ENCODE assay signal across 20 cellular contexts in the genomic region with DNA sequence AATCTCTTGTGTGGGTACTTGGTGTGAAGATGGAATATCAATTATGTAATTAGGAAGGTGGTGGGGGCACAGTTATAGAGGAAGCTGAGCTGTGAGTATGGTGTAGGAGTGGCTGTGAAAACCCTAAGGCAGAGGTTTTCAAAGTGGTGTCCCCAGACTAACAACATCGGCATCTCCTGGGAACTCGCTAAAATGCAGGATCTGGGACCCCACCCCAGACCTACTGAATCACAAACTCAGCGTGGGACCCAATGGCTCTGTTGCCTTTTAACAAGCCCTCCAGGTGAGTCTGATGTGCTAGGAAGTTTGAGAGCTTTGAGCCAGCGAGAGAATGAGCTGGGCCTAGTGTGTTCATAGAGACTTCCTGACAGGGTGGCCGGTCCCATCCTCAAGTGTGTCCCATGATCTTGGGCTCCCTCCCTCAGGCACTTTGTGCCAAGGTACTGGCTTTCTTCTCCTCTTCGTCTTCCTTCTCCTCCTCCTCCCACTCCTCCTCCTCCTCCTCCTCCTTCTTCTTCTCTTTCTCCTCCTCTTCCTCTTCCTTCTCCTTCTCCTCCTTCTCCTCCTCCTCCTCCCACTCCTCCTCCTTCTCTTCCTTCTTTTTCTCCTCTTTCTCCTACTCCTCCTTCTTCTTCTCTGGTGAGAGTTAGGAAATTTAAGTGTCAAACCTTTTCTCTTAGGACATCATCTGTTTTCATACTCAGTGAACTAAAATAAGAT.
A peak's percentile ranks its signal among the peaks of the same experiment; 100 is the strongest.
DNase-seq lines count a peak whose midpoint lies in the region; ATAC-seq, FAIRE-seq and TF ChIP-seq lines count a peak whose summit lies in the region.
"Had no signal": no experiment of that assay in that cellular context is flagged by ENCODE, and none has a peak within 500 bp of the region (broad histone marks: within the 10 kb centered on the region; RNA-seq: fewer than 3 reads in every experiment).

No MANE protein-coding gene starts in this region.

- H3K79me2 ChIP-seq in PC-3 (ENCODE audit: low read length) = no peaks in the 10 kb centered on the region

- H3K4me1 Mint-ChIP-seq in endothelial cell (ENCODE audit: unreplicated experiment) = no peaks in the 10 kb centered on the region
- H3K4me1 Mint-ChIP-seq: B cell had no signal

- no peaks in the 10 kb centered on the region for H3K36me3 Mint-ChIP-seq in endothelial cell (ENCODE audit: low read depth, unreplicated experiment)
- H3K36me3 Mint-ChIP-seq: CD8-positive, alpha-beta T cell had no signal

- no peak for FAIRE-seq in small intestine (lab: Jason Lieb, UNC)
- FAIRE-seq: G401.6, GM12891, GM18507, H54, HepG2 had no signal

- no peaks in the 10 kb centered on the region for H3F3A ChIP-seq in PC-3 (ENCODE audit: low read length, unreplicated experiment)

- H2AFZ ChIP-seq in PC-3 (ENCODE audit: low read length) = no peak overlapping the region
- H2AFZ ChIP-seq: GM23338 had no signal

- no peaks in the 10 kb centered on the region for H4K20me1 ChIP-seq in PC-3 (ENCODE audit: low read length)
- H4K20me1 ChIP-seq: BLaER1 treated with 17β-estradiol and CSF1 and Interleukin-3, amounts not matched to agents 10 nM and 100 nM had no signal

- peak overlapping the region; percentile 13 for H3K4me2 ChIP-seq in PC-3 (ENCODE audit: low read length)
- H3K4me2 ChIP-seq: GM23338 had no signal

- H3K9me3 ChIP-seq in AG04450 (ENCODE audit: control insufficient read depth, insufficient read depth, low read length) (no peaks in the 10 kb centered on the region), HEK293 (ENCODE audit: control insufficient read depth, insufficient read depth, low read depth, low read length) (no peaks in the 10 kb centered on the region), PC-3 (ENCODE audit: low read length) (no peaks in the 10 kb centered on the region), gastroesophageal sphincter (no peaks in the 10 kb centered on the region), small intestine (ENCODE audit: control insufficient read depth, low read depth) (no peaks in the 10 kb centered on the region)

- H3K36me3 ChIP-seq in HEK293 (ENCODE audit: control insufficient read depth in 2 of 2, insufficient read depth in 1 of 2, low read length in 2 of 2) = no peaks in the 10 kb centered on the region
- H3K36me3 ChIP-seq in PC-3 (ENCODE audit: low read depth, low read length) = no peaks in the 10 kb centered on the region
- H3K36me3 ChIP-seq in gastroesophageal sphincter = no peaks in the 10 kb centered on the region
- no peaks in the 10 kb centered on the region for H3K36me3 ChIP-seq in small intestine (ENCODE audit: control insufficient read depth in 2 of 2, insufficient read depth in 2 of 2, low read length in 2 of 2)
- H3K36me3 ChIP-seq: BLaER1 treated with 17β-estradiol and CSF1 and Interleukin-3, amounts not matched to agents 10 nM and 100 nM had no signal

- no peaks in the 10 kb centered on the region for H3K9me3 Mint-ChIP-seq in endothelial cell (ENCODE audit: unreplicated experiment)
- H3K9me3 Mint-ChIP-seq: CD8-positive, alpha-beta T cell had no signal

- no peak overlapping the region for H3K4me3 ChIP-seq in AG04450 (ENCODE audit: low read depth, low read length)
- no peak overlapping the region for H3K4me3 ChIP-seq in HEK293 (ENCODE audit: low read depth, low read length)
- no peak overlapping the region for H3K4me3 ChIP-seq in PC-3 (ENCODE audit: low read length)
- no peak overlapping the region for H3K4me3 ChIP-seq in gastroesophageal sphincter
- no peak overlapping the region for H3K4me3 ChIP-seq in small intestine (ENCODE audit: low read depth in 1 of 2, low read length in 2 of 2)
- H3K4me3 ChIP-seq: BLaER1 treated with 17β-estradiol and CSF1 and Interleukin-3, amounts not matched to agents 10 nM and 100 nM; GM23338 had no signal

- no peak overlapping the region for H3K4me3 Mint-ChIP-seq in endothelial cell (ENCODE audit: unreplicated experiment)
- H3K4me3 Mint-ChIP-seq: B cell; CD8-positive, alpha-beta T cell; GM23338 had no signal

- H3K27ac Mint-ChIP-seq in endothelial cell (ENCODE audit: unreplicated experiment) = peak overlapping the region; percentile 27
- H3K27ac Mint-ChIP-seq: B cell; CD8-positive, alpha-beta T cell; GM23338 had no signal

- H3K27me3 Mint-ChIP-seq in endothelial cell (ENCODE audit: unreplicated experiment) = peaks cover 2% of the 10 kb centered on the region
- H3K27me3 Mint-ChIP-seq: B cell had no signal

- intact Hi-C loops in PC-3 (cut with micrococcal nuclease) = no loop called here

- no peak for TF ChIP-seq POLR2A in gastroesophageal sphincter (IDR thresholded peaks at IDR 0.05)

- peak overlapping the region; percentile 24 for H3K27ac ChIP-seq in AG04450 (ENCODE audit: low read depth, low read length)
- no peak overlapping the region for H3K27ac ChIP-seq in HEK293 (ENCODE audit: extremely low read depth, low read depth, low read length)
- peak overlapping the region; percentile 95 for H3K27ac ChIP-seq in PC-3 (ENCODE audit: low read length)
- H3K27ac ChIP-seq in gastroesophageal sphincter = no peak overlapping the region
- no peak overlapping the region for H3K27ac ChIP-seq in small intestine (ENCODE audit: low read depth in 1 of 2, low read length in 1 of 2)
- H3K27ac ChIP-seq: BLaER1 treated with 17β-estradiol and CSF1 and Interleukin-3, amounts not matched to agents 10 nM and 100 nM had no signal

- peak overlapping the region; percentile 65 for H3K9ac ChIP-seq in PC-3 (ENCODE audit: low read length)
- H3K9ac ChIP-seq: BLaER1 treated with 17β-estradiol and CSF1 and Interleukin-3, amounts not matched to agents 10 nM and 100 nM had no signal

- no peaks in the 10 kb centered on the region for H3K9me2 ChIP-seq in PC-3 (replicated peaks; ENCODE audit: low read length)

- H3K4me1 ChIP-seq in HEK293 (ENCODE audit: control insufficient read depth, insufficient read depth, low read length) (no peaks in the 10 kb centered on the region; the same call in 1 of the 2 replicates), PC-3 (ENCODE audit: insufficient read depth, low read length) (peaks cover 66% of the 10 kb centered on the region), gastroesophageal sphincter (no peaks in the 10 kb centered on the region), small intestine (ENCODE audit: control insufficient read depth in 2 of 2, insufficient read depth in 1 of 2, low read depth in 1 of 2, low read length in 1 of 2) (no peaks in the 10 kb centered on the region)

- H3K27me3 ChIP-seq in AG04450 (ENCODE audit: control insufficient read depth, insufficient read depth, low read length) (no peaks in the 10 kb centered on the region), PC-3 (ENCODE audit: low read length) (no peaks in the 10 kb centered on the region), gastroesophageal sphincter (no peaks in the 10 kb centered on the region), small intestine (ENCODE audit: control insufficient read depth in 2 of 2, insufficient read depth in 2 of 2, low read length in 2 of 2) (no peaks in the 10 kb centered on the region)
- H3K27me3 ChIP-seq: BLaER1 treated with 17β-estradiol and CSF1 and Interleukin-3, amounts not matched to agents 10 nM and 100 nM had no signal

- POLR2A ChIA-PET in AG04450 (lab: Yijun Ruan, JAX) (no interaction called here), HEK293 (lab: Yijun Ruan, JAX) (interaction anchor here (0.6 kb wide), 1 partner anchor 935 kb away, joined by 8 read pairs; no protein-coding TSS in a partner anchor), PC-3 (lab: Charles Lee; ENCODE audit: unreplicated experiment) (no interaction called here)

- DNase-seq in AG04450 (ENCODE audit: low read depth, low spot score) (no peak), PC-3 (no peak), endothelial cell (ENCODE audit: low spot score) (no peak), small intestine (no peak), DMS 273 treated with DMSO at 0.1 percent for 48 hours (lab: John Stamatoyannopoulos, UW) (no peak), NCI-H1105 (lab: John Stamatoyannopoulos, UW) (no peak)
- DNase-seq: 8988T; Calu3; CD8-positive, alpha-beta T cell; DND-41 had no signal

- no TSS peak for BruUV-seq in PC-3 (replicated peaks; lab: Mats Ljungman, UMichigan)

- no peak for TF ChIP-seq EP300 in gastroesophageal sphincter (IDR thresholded peaks at IDR 0.05)

- CTCF ChIA-PET in AG04450 (lab: Charles Lee) (interaction anchor here (2.4 kb wide), 1 partner anchor 48 kb away, joined by 7 read pairs; no protein-coding TSS in a partner anchor), HEK293 (lab: Yijun Ruan, JAX) (no interaction called here), PC-3 (lab: Charles Lee) (no interaction called here)

- WGBS in gastroesophageal sphincter (ENCODE audit: low coverage in 1 of 2), 2 donors = 38 to 76% methylated on average over 4 to 5 of the region's 6 CpGs
- 61 to 80% (median 75%) methylated on average over 6 of the region's 6 CpGs for WGBS in small intestine, 3 donors

- no peak for ATAC-seq in PC-3
- ATAC-seq in gastroesophageal sphincter = no peak
- ATAC-seq: CD8-positive, alpha-beta T cell; GM23338 had no signal

- TF ChIP-seq CTCF in AG04450 (IDR thresholded peaks at IDR 0.05; ENCODE audit: low read depth, low read length) (no peak), HEK293 (tag by site-specific recombination; IDR thresholded peaks at IDR 0.05) (no peak), PC-3 (conservative IDR thresholded peaks at IDR 0.05; ENCODE audit: low read depth, low read length) (no peak), endothelial cell (IDR thresholded peaks at IDR 0.05; ENCODE audit: unreplicated experiment) (no peak), gastroesophageal sphincter (IDR thresholded peaks at IDR 0.05) (no peak)

TF ChIP-seq in HEK293, 187 proteins besides CTCF, POLR2A, EP300 and RAD21 (continues in another document):
- TF ChIP-seq, protein P1, sequence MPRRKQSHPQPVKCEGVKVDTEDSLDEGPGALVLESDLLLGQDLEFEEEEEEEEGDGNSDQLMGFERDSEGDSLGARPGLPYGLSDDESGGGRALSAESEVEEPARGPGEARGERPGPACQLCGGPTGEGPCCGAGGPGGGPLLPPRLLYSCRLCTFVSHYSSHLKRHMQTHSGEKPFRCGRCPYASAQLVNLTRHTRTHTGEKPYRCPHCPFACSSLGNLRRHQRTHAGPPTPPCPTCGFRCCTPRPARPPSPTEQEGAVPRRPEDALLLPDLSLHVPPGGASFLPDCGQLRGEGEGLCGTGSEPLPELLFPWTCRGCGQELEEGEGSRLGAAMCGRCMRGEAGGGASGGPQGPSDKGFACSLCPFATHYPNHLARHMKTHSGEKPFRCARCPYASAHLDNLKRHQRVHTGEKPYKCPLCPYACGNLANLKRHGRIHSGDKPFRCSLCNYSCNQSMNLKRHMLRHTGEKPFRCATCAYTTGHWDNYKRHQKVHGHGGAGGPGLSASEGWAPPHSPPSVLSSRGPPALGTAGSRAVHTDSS (tag by site-specific recombination; IDR thresholded peaks at IDR 0.05) = peak; percentile 47; the same call in 1 of the 2 replicates
- TF ChIP-seq ZNF76 (tag by site-specific recombination; IDR thresholded peaks at IDR 0.05; ENCODE audit: borderline replicate concordance, low read depth) (no peak), BCL11B (tag by site-specific recombination; IDR thresholded peaks at IDR 0.05; ENCODE audit: low read depth) (no peak), KLF8 (tag by site-specific recombination; IDR thresholded peaks at IDR 0.05) (no peak)

Comparison
In these comparisons a context has a peak if more than half of its experiments do, and no peak if none do; other contexts are left out.
1. H3K27ac ChIP-seq: peak in AG04450 (single experiment) and PC-3 (single experiment); none in HEK293 (single experiment), gastroesophageal sphincter (0 of 4) and small intestine (0 of 2).